ENCODE assay signal across 23 cellular contexts in genomic region chr9:114603183-114603582, GRCh38. TPM values are rescaled to one million over a fixed set of nuclear protein-coding genes. Genes with fewer than 3 reads are reported as not detected.
DNase-seq lines count a peak whose midpoint lies in the region; TF ChIP-seq lines count a peak whose summit lies in the region.
"Had no signal": no experiment of that assay in that cellular context is flagged by ENCODE, and none has a peak within 500 bp of the region (broad histone marks: within the 10 kb centered on the region; RNA-seq: fewer than 3 reads in every experiment).

No MANE protein-coding gene starts in this region.

- no peaks in the 10 kb centered on the region for H3K9me3 ChIP-seq in OCI-LY1 (ENCODE audit: low read length)
- peaks cover 0 to 5% (median 0%) of the 10 kb centered on the region in 5 donors for H3K9me3 ChIP-seq in subcutaneous abdominal adipose tissue (ENCODE audit: control insufficient read depth in 5 of 5, low read length in 5 of 5)
- H3K9me3 ChIP-seq in Peyer's patch: no peaks in the 10 kb centered on the region

- no peaks in the 10 kb centered on the region for H3K9me2 ChIP-seq in OCI-LY1 (ENCODE audit: low read depth, low read length)

- H3K9me3 Mint-ChIP-seq in Calu3 (ENCODE audit: low read depth, unreplicated experiment): peaks cover 3% of the 10 kb centered on the region

- H3K27me3 Mint-ChIP-seq in Calu3 (ENCODE audit: unreplicated experiment): no peaks in the 10 kb centered on the region

- H3K4me3 ChIP-seq in OCI-LY1 (ENCODE audit: low read depth, low read length, poor library complexity, severe bottlenecking): no peak overlapping the region
- no peak overlapping the region for H3K4me3 ChIP-seq in subcutaneous abdominal adipose tissue (ENCODE audit: low read depth in 1 of 5, low read length in 5 of 5)
- no peak overlapping the region for H3K4me3 ChIP-seq in Peyer's patch
- H3K4me3 ChIP-seq: BLaER1 had no signal

- no peaks in the 10 kb centered on the region for H3K4me1 Mint-ChIP-seq in Calu3 (ENCODE audit: low read depth, unreplicated experiment)

- H3K36me3 Mint-ChIP-seq in Calu3 (ENCODE audit: insufficient read depth, unreplicated experiment): peaks cover 24% of the 10 kb centered on the region

- no peak overlapping the region for H3K9ac ChIP-seq in OCI-LY1 (ENCODE audit: low read length)
- H3K9ac ChIP-seq in subcutaneous abdominal adipose tissue (ENCODE audit: low read length in 5 of 5): no peak overlapping the region
- H3K9ac ChIP-seq: BLaER1 had no signal

- H3K27ac Mint-ChIP-seq in Calu3 (ENCODE audit: unreplicated experiment): no peak overlapping the region
- H3K27ac Mint-ChIP-seq: HFFc6 had no signal

- peaks cover 44% of the 10 kb centered on the region for H3K4me1 ChIP-seq in OCI-LY1 (ENCODE audit: insufficient read depth, low read length, severe bottlenecking)
- H3K4me1 ChIP-seq in subcutaneous abdominal adipose tissue (ENCODE audit: control insufficient read depth in 5 of 5, insufficient read depth in 5 of 5, low read length in 5 of 5): peaks cover 2 to 50% (median 30%) of the 10 kb centered on the region in 5 donors
- no peaks in the 10 kb centered on the region for H3K4me1 ChIP-seq in Peyer's patch
- H3K4me1 ChIP-seq: Caco-2 had no signal

- DNase-seq in DMS 273 (lab: John Stamatoyannopoulos, UW; ENCODE audit: unreplicated experiment) (peak; percentile 6), DMS 273 treated with DMSO at 0.1 percent for 48 hours (lab: John Stamatoyannopoulos, UW) (no peak), epithelial cell of prostate (ENCODE audit: low read depth, low spot score) (no peak), Calu3 (no peak), Peyer's patch (no peak)
- no peak for DNase-seq in stimulated activated CD4-positive, alpha-beta T cell treated with anti-CD3 and anti-CD28 coated beads, Interleukin-12 subunit alpha, Interleukin-12 subunit beta, amount 100 ng/mL, for 4 hours
- DNase-seq: Caco-2; DND-41; GDM1; HFFc6; Karpas-422; MV-4-11; NCI-H1436; NCI-H2029 treated with DMSO at 0.1 percent for 48 hours; NCI-H524 treated with DMSO at 0.1 percent for 48 hours; NK-92 treated with Interleukin-12 subunit alpha and Interleukin-12 subunit beta, amount 100 ng/mL, for 24 hours; Right ventricle myocardium superior had no signal

- no peak overlapping the region for H3K4me2 ChIP-seq in OCI-LY1 (ENCODE audit: low read length)

- CTCF ChIA-PET in Calu3 (lab: Charles Lee): no interaction called here

- H3K36me3 ChIP-seq in OCI-LY1 (ENCODE audit: insufficient read depth, low read length) (peaks cover 42% of the 10 kb centered on the region), subcutaneous abdominal adipose tissue (ENCODE audit: control insufficient read depth in 5 of 5, insufficient read depth in 5 of 5, low read length in 5 of 5) (peaks cover 8 to 29% (median 18%) of the 10 kb centered on the region in 5 donors), Peyer's patch (peaks cover 0 to 27% (median 0%) of the 10 kb centered on the region in 3 donors)

- H3K79me2 ChIP-seq in OCI-LY1 (ENCODE audit: insufficient read depth, low read length): no peaks in the 10 kb centered on the region

- H3F3A ChIP-seq in OCI-LY1 (ENCODE audit: insufficient read depth, low read length): peaks cover 26% of the 10 kb centered on the region

- H3K27me3 ChIP-seq in OCI-LY1 (ENCODE audit: insufficient read depth, low read length): no peaks in the 10 kb centered on the region
- H3K27me3 ChIP-seq in subcutaneous abdominal adipose tissue (ENCODE audit: control insufficient read depth in 5 of 5, insufficient read depth in 4 of 5, low read length in 5 of 5): no peaks in the 10 kb centered on the region
- H3K27me3 ChIP-seq in Peyer's patch: no peaks in the 10 kb centered on the region
- H3K27me3 ChIP-seq: BLaER1 had no signal

- intact Hi-C loops in Calu3 (cut with micrococcal nuclease; ENCODE audit: unreplicated experiment): no loop called here

- no peak for TF ChIP-seq POLR2A in Peyer's patch (IDR thresholded peaks at IDR 0.05)

- H3K27ac ChIP-seq in OCI-LY1 (ENCODE audit: low read depth, low read length, poor library complexity, severe bottlenecking) (peak overlapping the region; percentile 100), epithelial cell of prostate (peak overlapping the region; percentile 32), subcutaneous abdominal adipose tissue (ENCODE audit: low read depth, low read length) (peak overlapping the region; percentile 64), Peyer's patch (no peak overlapping the region)
- H3K27ac ChIP-seq: 22Rv1, BLaER1 had no signal

- H3K4me3 Mint-ChIP-seq in Calu3 (ENCODE audit: low read depth, unreplicated experiment): no peak overlapping the region
- H3K4me3 Mint-ChIP-seq: HFFc6 had no signal

- no peaks in the 10 kb centered on the region for H4K20me1 ChIP-seq in OCI-LY1 (ENCODE audit: insufficient read depth, low read length)
- H4K20me1 ChIP-seq: BLaER1 had no signal

- TF ChIP-seq CTCF in OCI-LY1 (IDR thresholded peaks at IDR 0.05; ENCODE audit: low read length): no peak
- TF ChIP-seq CTCF in Calu3 (IDR thresholded peaks at IDR 0.05; ENCODE audit: unreplicated experiment): no peak
- no peak for TF ChIP-seq CTCF in Peyer's patch (IDR thresholded peaks at IDR 0.05)

- no TSS peak for BruUV-seq in Calu3 (replicated peaks; lab: Mats Ljungman, UMichigan)

- H2AFZ ChIP-seq in OCI-LY1 (ENCODE audit: low read length): no peak overlapping the region

RNA-seq across cellular contexts. Expression of gene TMEM268, which starts 7.9 kb away (rescaled TPM):
- total RNA-seq in Calu3 (2022) (6.2 and 7.0 TPM in 2 replicates), Peyer's patch (10 to 100 TPM in 2 of 4 donors, 1 to 10 TPM in 2; 3.5 to 24.8 (median 8.9) TPM)

RNA-seq across cellular contexts. Expression of gene ATP6V1G1, which starts 15.6 kb away (rescaled TPM):
- 50.1 and 59.5 TPM in 2 replicates for total RNA-seq in Calu3 (2022)
- 100 to 1,000 TPM in 3 of 4 donors, 10 to 100 TPM in 1; 84.3 to 166 (median 107) TPM for total RNA-seq in Peyer's patch

RNA-seq across cellular contexts. Expression of gene TEX53, which starts 54.4 kb away (rescaled TPM):
- not detected in 2 replicates for total RNA-seq in Calu3 (2022)
- total RNA-seq in Peyer's patch: not detected
- total RNA-seq: Caco-2; H4; HFFc6; Right ventricle myocardium superior; T-helper 1 cell treated with Interleukin-12 subunit alpha and Interleukin-12 subunit beta and Interleukin-4 antibody, amounts not matched to agents 30 ng/mL and 1 ng/mL, for 36 hours had no signal

Comparison
In these comparisons a context has a peak if more than half of its experiments do, and no peak if none do; other contexts are left out.
1. H3K27ac ChIP-seq: peak in OCI-LY1 (single experiment), epithelial cell of prostate (single experiment) and subcutaneous abdominal adipose tissue (single experiment); none in Peyer's patch (0 of 4).